In the genomic region with DNA sequence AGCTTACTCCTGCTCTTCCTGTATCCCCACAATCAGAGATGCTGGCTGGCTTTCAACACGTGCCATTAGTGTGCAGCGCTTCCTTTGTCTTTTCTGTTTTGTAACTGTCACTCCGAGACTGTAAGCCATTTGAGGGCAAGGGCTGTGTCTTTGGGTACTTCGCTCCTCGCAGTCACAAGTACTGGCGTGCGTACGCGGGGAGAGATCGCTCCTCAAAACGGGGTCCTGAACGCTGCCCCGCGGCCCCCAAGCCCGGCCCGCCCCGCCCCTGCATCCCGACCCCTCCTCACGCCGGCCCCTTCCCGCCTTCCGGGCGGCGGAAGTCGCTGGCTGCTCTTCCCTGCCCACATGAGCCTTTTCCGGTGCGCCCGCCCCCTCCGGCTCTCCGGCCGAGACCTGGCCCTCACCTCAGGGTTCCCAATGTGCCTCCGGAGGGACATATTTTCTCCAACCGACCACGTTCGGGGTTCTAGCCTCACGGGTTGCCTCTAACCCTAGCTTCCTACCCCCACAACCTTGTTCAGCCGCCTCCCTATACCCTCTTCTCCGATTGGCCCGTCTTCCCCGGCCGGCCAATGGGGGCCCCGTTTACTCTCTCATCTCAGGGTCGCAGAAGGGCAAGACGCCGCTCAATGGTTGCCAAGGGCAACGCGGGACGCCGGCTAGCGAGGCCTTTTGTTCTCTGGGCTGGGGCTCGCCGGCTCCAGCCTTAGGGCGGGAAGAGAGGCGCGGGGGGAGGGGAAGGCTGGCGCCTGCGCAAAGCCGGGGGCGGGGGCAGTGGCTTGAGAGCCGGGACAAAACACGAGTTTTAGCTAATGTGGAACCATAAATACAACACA, we compare ENCODE assay signal across 1 cellular context.
A peak's percentile ranks its signal among the peaks of the same experiment; 100 is the strongest.
TF ChIP-seq lines count a peak whose summit lies in the region.

CEP41 (minus strand) TSS at position 490 of the 839 bp plus-strand sequence; CDS start at position 440, 50 bp downstream.

TF ChIP-seq in WTC11, 78 proteins besides CTCF, POLR2A, EP300 and RAD21 (continued from another document):
- TF ChIP-seq, protein P1, sequence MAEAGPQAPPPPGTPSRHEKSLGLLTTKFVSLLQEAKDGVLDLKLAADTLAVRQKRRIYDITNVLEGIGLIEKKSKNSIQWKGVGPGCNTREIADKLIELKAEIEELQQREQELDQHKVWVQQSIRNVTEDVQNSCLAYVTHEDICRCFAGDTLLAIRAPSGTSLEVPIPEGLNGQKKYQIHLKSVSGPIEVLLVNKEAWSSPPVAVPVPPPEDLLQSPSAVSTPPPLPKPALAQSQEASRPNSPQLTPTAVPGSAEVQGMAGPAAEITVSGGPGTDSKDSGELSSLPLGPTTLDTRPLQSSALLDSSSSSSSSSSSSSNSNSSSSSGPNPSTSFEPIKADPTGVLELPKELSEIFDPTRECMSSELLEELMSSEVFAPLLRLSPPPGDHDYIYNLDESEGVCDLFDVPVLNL (CRISPR knock-in tag; IDR thresholded peaks at IDR 0.05; ENCODE audit: borderline replicate concordance, low read depth): 0 out of 2 replicates have a peak, but pooled peaks have one; percentile 39
- TF ChIP-seq GRHL2 (CRISPR knock-in tag; IDR thresholded peaks at IDR 0.05; ENCODE audit: insufficient replicate concordance, severe bottlenecking) (no peak), NR2C2 (CRISPR knock-in tag; IDR thresholded peaks at IDR 0.05) (peak; percentile 51; the same call in 1 of the 2 replicates), ZNF416 (CRISPR knock-in tag; IDR thresholded peaks at IDR 0.05) (no peak), AFF4 (CRISPR knock-in tag; IDR thresholded peaks at IDR 0.05; ENCODE audit: borderline replicate concordance) (no peak), PRDM15 (CRISPR knock-in tag; IDR thresholded peaks at IDR 0.05) (no peak), CREB1 (CRISPR knock-in tag; IDR thresholded peaks at IDR 0.05) (peak; percentile 70; the same call in 1 of the 2 replicates)
- TF ChIP-seq, protein P2, sequence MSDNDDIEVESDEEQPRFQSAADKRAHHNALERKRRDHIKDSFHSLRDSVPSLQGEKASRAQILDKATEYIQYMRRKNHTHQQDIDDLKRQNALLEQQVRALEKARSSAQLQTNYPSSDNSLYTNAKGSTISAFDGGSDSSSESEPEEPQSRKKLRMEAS (CRISPR knock-in tag; IDR thresholded peaks at IDR 0.05): peak; percentile 84; the same call in 1 of the 2 replicates
